In genomic region chr2:147231607-147232006, GRCh38 we compare ENCODE assay signal across 13 cellular contexts.
DNase-seq lines count a peak whose midpoint lies in the region; ATAC-seq and TF ChIP-seq lines count a peak whose summit lies in the region.
"Had no signal": no experiment of that assay in that cellular context is flagged by ENCODE, and none has a peak within 500 bp of the region (broad histone marks: within the 10 kb centered on the region; RNA-seq: fewer than 3 reads in every experiment).

No MANE protein-coding gene starts in this region.

- DNase-seq in activated naive CD4-positive, alpha-beta T cell treated with anti-CD3 and anti-CD28 coated beads, Interleukin-2, amount 10 ng/mL, durations not matched to agents 7 days and 5 days = no peak
- no peak for DNase-seq in activated naive CD4-positive, alpha-beta T cell treated with anti-CD3 and anti-CD28 coated beads, Interleukin-2, amount 50 U/mL, for 16 hours
- DNase-seq in psoas muscle (no peak), NCI-H69 (lab: John Stamatoyannopoulos, UW) (no peak), NCI-H446 (lab: John Stamatoyannopoulos, UW) (no peak), NCI-H524 (lab: John Stamatoyannopoulos, UW) (no peak)
- DNase-seq: central memory CD4-positive, alpha-beta T cell; heart right ventricle; KG1; SIG-M5 had no signal

- no peaks in the 10 kb centered on the region for H3K36me3 Mint-ChIP-seq in activated naive CD4-positive, alpha-beta T cell treated with anti-CD3 and anti-CD28 coated beads, Interleukin-2, amount 10 ng/mL, durations not matched to agents 7 days and 5 days

- peak overlapping the region; percentile 46 for H3K27ac Mint-ChIP-seq in activated naive CD4-positive, alpha-beta T cell treated with anti-CD3 and anti-CD28 coated beads, Interleukin-2, amount 10 ng/mL, durations not matched to agents 7 days and 5 days

- CTCF ChIA-PET in activated naive CD4-positive, alpha-beta T cell treated with anti-CD3 and anti-CD28 coated beads, Interleukin-2, amount 10 ng/mL, durations not matched to agents 7 days and 5 days (lab: Charles Lee) = no interaction called here

- no peaks in the 10 kb centered on the region for H3K36me3 ChIP-seq in psoas muscle (ENCODE audit: insufficient read depth in 1 of 2, low read depth in 1 of 2)
- H3K36me3 ChIP-seq: heart right ventricle had no signal

- H3K4me3 Mint-ChIP-seq in activated naive CD4-positive, alpha-beta T cell treated with anti-CD3 and anti-CD28 coated beads, Interleukin-2, amount 10 ng/mL, durations not matched to agents 7 days and 5 days = no peak overlapping the region

- peak; percentile 88 for ATAC-seq in GM21529 (IDR thresholded peaks at IDR 0.05; ENCODE audit: unreplicated experiment)
- ATAC-seq in HG03060 (IDR thresholded peaks at IDR 0.05; ENCODE audit: low read depth, unreplicated experiment) = peak; percentile 77
- peak in 2 of 4 donors; percentile 19 to 53 for ATAC-seq in psoas muscle
- ATAC-seq: heart right ventricle, left lobe of liver had no signal

- H3K9me3 ChIP-seq in psoas muscle = no peaks in the 10 kb centered on the region

- peaks cover 3% of the 10 kb centered on the region for H3K9me3 Mint-ChIP-seq in activated naive CD4-positive, alpha-beta T cell treated with anti-CD3 and anti-CD28 coated beads, Interleukin-2, amount 10 ng/mL, durations not matched to agents 7 days and 5 days

- H3K4me1 ChIP-seq in psoas muscle = peaks cover 4% of the 10 kb centered on the region
- H3K4me1 ChIP-seq: heart right ventricle had no signal

- H3K27me3 ChIP-seq in psoas muscle (ENCODE audit: insufficient read depth in 3 of 3, low read length in 2 of 3) = no peaks in the 10 kb centered on the region
- H3K27me3 ChIP-seq: heart right ventricle had no signal

- peaks cover 7% of the 10 kb centered on the region for H3K4me1 Mint-ChIP-seq in activated naive CD4-positive, alpha-beta T cell treated with anti-CD3 and anti-CD28 coated beads, Interleukin-2, amount 10 ng/mL, durations not matched to agents 7 days and 5 days

- 30 to 61% (median 30%) methylated on average over 2 of the region's 2 CpGs for WGBS in psoas muscle, 3 donors

- no peaks in the 10 kb centered on the region for H3K27me3 Mint-ChIP-seq in activated naive CD4-positive, alpha-beta T cell treated with anti-CD3 and anti-CD28 coated beads, Interleukin-2, amount 10 ng/mL, durations not matched to agents 7 days and 5 days

- intact Hi-C loops in psoas muscle (cut with DNase I) = no loop called here

- peak overlapping the region; percentile 60 for H3K27ac ChIP-seq in psoas muscle
- H3K27ac ChIP-seq: heart right ventricle had no signal

- H3K4me3 ChIP-seq in psoas muscle = no peak overlapping the region
- H3K4me3 ChIP-seq: heart right ventricle had no signal

- no peak for TF ChIP-seq CTCF in psoas muscle (IDR thresholded peaks at IDR 0.05)
